7 cellular contexts compared by ENCODE assay signal in genomic region chr5:141415272-141415613, GRCh38. TPM values are rescaled to one million over a fixed set of nuclear protein-coding genes. Genes with fewer than 3 reads are reported as not detected.
DNase-seq lines count a peak whose midpoint lies in the region; ATAC-seq and TF ChIP-seq lines count a peak whose summit lies in the region.
"Not testable (repeated sequence)": the region's sequence is repeated elsewhere in the genome, so short reads cannot be mapped to it uniquely, and the experiment has no call there.

No MANE protein-coding gene starts in this region.

- H3K9ac ChIP-seq in BLaER1 = not testable (repeated sequence)

- not testable (repeated sequence) for H3K36me3 Mint-ChIP-seq in activated B cell treated with CpG ODN at 0.5 μM for 24 hours (ENCODE audit: low read depth); stimulated activated memory B cell treated with anti-CD40 and anti-IgM and Interleukin-4, amounts not matched to agents 10 μg/mL and 1 μg/mL and 100 μg/mL, for 72 hours
- H3K36me3 Mint-ChIP-seq in activated T-helper 17 cell treated with anti-CD3 and anti-CD28 coated beads, Interleukin-2, amount 50 U/mL, for 72 hours (ENCODE audit: low read depth) = peaks cover 31% of the 10 kb centered on the region
- peaks cover 12% of the 10 kb centered on the region for H3K36me3 Mint-ChIP-seq in effector memory CD8-positive, alpha-beta T cell (ENCODE audit: insufficient read depth)
- peaks cover 30% of the 10 kb centered on the region for H3K36me3 Mint-ChIP-seq in natural killer cell

- peak overlapping the region; percentile 77 for H3K4me2 ChIP-seq in BLaER1

- not testable (repeated sequence) for H3K27ac Mint-ChIP-seq in activated B cell treated with CpG ODN at 0.5 μM for 24 hours; activated T-helper 17 cell treated with anti-CD3 and anti-CD28 coated beads, Interleukin-2, amount 50 U/mL, for 72 hours; effector memory CD8-positive, alpha-beta T cell; natural killer cell; stimulated activated memory B cell treated with anti-CD40 and anti-IgM and Interleukin-4, amounts not matched to agents 10 μg/mL and 1 μg/mL and 100 μg/mL, for 72 hours

- peaks cover 19% of the 10 kb centered on the region for H3K4me1 ChIP-seq in BLaER1

- H3K4me3 ChIP-seq in BLaER1 (peak overlapping the region; percentile 48), GM12865 (ENCODE audit: low read depth, low read length) (peak overlapping the region; percentile 30)

- ATAC-seq in activated B cell treated with CpG ODN at 0.5 μM for 24 hours (ENCODE audit: low read depth); activated T-helper 17 cell treated with anti-CD3 and anti-CD28 coated beads, Interleukin-2, amount 50 U/mL, for 72 hours (replicated peaks); effector memory CD8-positive, alpha-beta T cell (replicated peaks); natural killer cell; stimulated activated memory B cell treated with anti-CD40 and anti-IgM and Interleukin-4, amounts not matched to agents 10 μg/mL and 1 μg/mL and 100 μg/mL, for 72 hours: not testable (repeated sequence)

- H3K4me3 Mint-ChIP-seq in activated B cell treated with CpG ODN at 0.5 μM for 24 hours = peak overlapping the region; percentile 32
- H3K4me3 Mint-ChIP-seq in activated T-helper 17 cell treated with anti-CD3 and anti-CD28 coated beads, Interleukin-2, amount 50 U/mL, for 72 hours = peak overlapping the region; percentile 6
- H3K4me3 Mint-ChIP-seq in effector memory CD8-positive, alpha-beta T cell = peak overlapping the region; percentile 41 to 43
- peak overlapping the region; percentile 73 for H3K4me3 Mint-ChIP-seq in natural killer cell
- H3K4me3 Mint-ChIP-seq in stimulated activated memory B cell treated with anti-CD40 and anti-IgM and Interleukin-4, amounts not matched to agents 10 μg/mL and 1 μg/mL and 100 μg/mL, for 72 hours = peak overlapping the region; percentile 47

- peak; percentile 45 for DNase-seq in GM12865 (ENCODE audit: low read depth)
- not testable (repeated sequence) for DNase-seq in activated B cell treated with CpG ODN at 0.5 μM for 24 hours; effector memory CD8-positive, alpha-beta T cell; natural killer cell

- H3K27me3 Mint-ChIP-seq in activated B cell treated with CpG ODN at 0.5 μM for 24 hours (peaks cover 53% of the 10 kb centered on the region), natural killer cell (ENCODE audit: low read depth in 2 of 2) (peaks cover 54 to 69% of the 10 kb centered on the region in 2 donors)
- H3K27me3 Mint-ChIP-seq in activated T-helper 17 cell treated with anti-CD3 and anti-CD28 coated beads, Interleukin-2, amount 50 U/mL, for 72 hours = peaks cover 44% of the 10 kb centered on the region
- peaks cover 62 to 77% of the 10 kb centered on the region in 2 donors for H3K27me3 Mint-ChIP-seq in effector memory CD8-positive, alpha-beta T cell
- peaks cover 64% of the 10 kb centered on the region for H3K27me3 Mint-ChIP-seq in stimulated activated memory B cell treated with anti-CD40 and anti-IgM and Interleukin-4, amounts not matched to agents 10 μg/mL and 1 μg/mL and 100 μg/mL, for 72 hours

- H3K36me3 ChIP-seq in BLaER1 = peaks cover 18% of the 10 kb centered on the region

- POLR2A ChIA-PET in activated B cell treated with CpG ODN at 0.5 μM for 24 hours (lab: Charles Lee) = interaction anchor here (0.7 kb wide), 1 partner anchor 854 kb away, joined by 3 read pairs; no protein-coding TSS in a partner anchor

- not testable (repeated sequence) for H4K20me1 ChIP-seq in BLaER1

- not testable (repeated sequence) for H3K27ac ChIP-seq in BLaER1

- peaks cover 15% of the 10 kb centered on the region for H3K9me3 Mint-ChIP-seq in activated B cell treated with CpG ODN at 0.5 μM for 24 hours
- H3K9me3 Mint-ChIP-seq in activated T-helper 17 cell treated with anti-CD3 and anti-CD28 coated beads, Interleukin-2, amount 50 U/mL, for 72 hours; natural killer cell; stimulated activated memory B cell treated with anti-CD40 and anti-IgM and Interleukin-4, amounts not matched to agents 10 μg/mL and 1 μg/mL and 100 μg/mL, for 72 hours: not testable (repeated sequence)
- peaks cover 7 to 15% of the 10 kb centered on the region in 2 donors for H3K9me3 Mint-ChIP-seq in effector memory CD8-positive, alpha-beta T cell

- CTCF ChIA-PET in activated B cell treated with CpG ODN at 0.5 μM for 24 hours (lab: Charles Lee) = interaction anchor here (0.9 to 3.6 kb wide), 2 partner anchors 143 to 152 kb away, joined by 3 to 22 read pairs; no protein-coding TSS in a partner anchor

- intact Hi-C loops in activated B cell treated with CpG ODN at 0.5 μM for 24 hours (cut with micrococcal nuclease) = loop anchor here (10.0 kb wide), 1 partner anchor 460 kb away; the partner anchor contains the start of gene PCDH1
- intact Hi-C loops in natural killer cell (cut with micrococcal nuclease) = not testable (repeated sequence)

- not testable (repeated sequence) for TF ChIP-seq CTCF in GM12865 (IDR thresholded peaks at IDR 0.05; ENCODE audit: insufficient read depth, low read depth, low read length, missing control alignments); activated B cell treated with CpG ODN at 0.5 μM for 24 hours (IDR thresholded peaks at IDR 0.05); natural killer cell (IDR thresholded peaks at IDR 0.05)

- H3K27me3 ChIP-seq in BLaER1 = peaks cover 28% of the 10 kb centered on the region

- H3K9me3 ChIP-seq in BLaER1 = peaks cover 41% of the 10 kb centered on the region

- H3K4me1 Mint-ChIP-seq in activated B cell treated with CpG ODN at 0.5 μM for 24 hours (peaks cover 21% of the 10 kb centered on the region), natural killer cell (peaks cover 38 to 44% of the 10 kb centered on the region in 2 donors)
- H3K4me1 Mint-ChIP-seq in activated T-helper 17 cell treated with anti-CD3 and anti-CD28 coated beads, Interleukin-2, amount 50 U/mL, for 72 hours = not testable (repeated sequence)
- H3K4me1 Mint-ChIP-seq in effector memory CD8-positive, alpha-beta T cell (ENCODE audit: low read depth in 2 of 2) = peaks cover 10 to 21% of the 10 kb centered on the region in 2 donors
- peaks cover 25% of the 10 kb centered on the region for H3K4me1 Mint-ChIP-seq in stimulated activated memory B cell treated with anti-CD40 and anti-IgM and Interleukin-4, amounts not matched to agents 10 μg/mL and 1 μg/mL and 100 μg/mL, for 72 hours

RNA-seq across cellular contexts. Expression of gene PCDHGB7, which starts 2.2 kb away (rescaled TPM):
- total RNA-seq in activated B cell treated with CpG ODN at 0.5 μM for 24 hours (1.2 and 1.4 TPM in 2 replicates), natural killer cell (1 to 10 TPM in 2 of 3 donors, under 1 TPM in 1; 0.68 to 1.6 (median 1.2) TPM)
- under 1 TPM in 1 of 2 donors, not detected in 1; 0.11 TPM for total RNA-seq in activated T-helper 17 cell treated with anti-CD3 and anti-CD28 coated beads, Interleukin-2, amount 50 U/mL, for 72 hours

RNA-seq across cellular contexts. Expression of gene PCDHGA10, which starts 2.5 kb away (rescaled TPM):
- total RNA-seq in activated B cell treated with CpG ODN at 0.5 μM for 24 hours = 1.2 and 1.3 TPM in 2 replicates
- under 1 TPM; 0.06 to 0.08 TPM for total RNA-seq in activated T-helper 17 cell treated with anti-CD3 and anti-CD28 coated beads, Interleukin-2, amount 50 U/mL, for 72 hours
- total RNA-seq in natural killer cell = 1 to 10 TPM in 2 of 3 donors, under 1 TPM in 1; 0.61 to 2.6 (median 2.1) TPM

RNA-seq across cellular contexts. Expression of gene PCDHGA11, which starts 5.6 kb away (rescaled TPM):
- total RNA-seq in activated B cell treated with CpG ODN at 0.5 μM for 24 hours (0.73 and 1.1 TPM in 2 replicates), natural killer cell (1 to 10 TPM in 1 of 3 donors, under 1 TPM in 2; 0.40 to 1.2 (median 0.83) TPM)
- total RNA-seq in activated T-helper 17 cell treated with anti-CD3 and anti-CD28 coated beads, Interleukin-2, amount 50 U/mL, for 72 hours = under 1 TPM in 1 of 2 donors, not detected in 1; 0.09 TPM

RNA-seq across cellular contexts. Expression of gene PCDHGB6, which starts 7.4 kb away (rescaled TPM):
- total RNA-seq in activated B cell treated with CpG ODN at 0.5 μM for 24 hours (1.2 and 1.6 TPM in 2 replicates), natural killer cell (1 to 10 TPM; 2.1 to 5.9 (median 2.9) TPM)
- under 1 TPM in 1 of 2 donors, not detected in 1; 0.08 TPM for total RNA-seq in activated T-helper 17 cell treated with anti-CD3 and anti-CD28 coated beads, Interleukin-2, amount 50 U/mL, for 72 hours

RNA-seq across cellular contexts. Expression of gene PCDHGA9, which starts 12.7 kb away (rescaled TPM):
- 1.1 and 1.3 TPM in 2 replicates for total RNA-seq in activated B cell treated with CpG ODN at 0.5 μM for 24 hours
- total RNA-seq in activated T-helper 17 cell treated with anti-CD3 and anti-CD28 coated beads, Interleukin-2, amount 50 U/mL, for 72 hours = not detected
- 1 to 10 TPM in 2 of 3 donors, under 1 TPM in 1; 0.61 to 1.7 (median 1.0) TPM for total RNA-seq in natural killer cell

Comparison
In these comparisons a context has a peak if more than half of its experiments do, and no peak if none do; other contexts are left out.
1. H3K4me3 Mint-ChIP-seq: peak in every context shown above with its lines; median percentile 73 in natural killer cell; 47 in stimulated activated memory B cell treated with anti-CD40 and anti-IgM and Interleukin-4, amounts not matched to agents 10 μg/mL and 1 μg/mL and 100 μg/mL, for 72 hours; 42 in effector memory CD8-positive, alpha-beta T cell; 32 in activated B cell treated with CpG ODN at 0.5 μM for 24 hours; 6 in activated T-helper 17 cell treated with anti-CD3 and anti-CD28 coated beads, Interleukin-2, amount 50 U/mL, for 72 hours.